ENCODE assay signal across 19 cellular contexts in genomic region chr16:1642148-1642547, GRCh38. TPM values are rescaled to one million over a fixed set of nuclear protein-coding genes. Genes with fewer than 3 reads are reported as not detected.
DNase-seq lines count a peak whose midpoint lies in the region; ATAC-seq and TF ChIP-seq lines count a peak whose summit lies in the region.
"Had no signal": no experiment of that assay in that cellular context is flagged by ENCODE, and none has a peak within 500 bp of the region (broad histone marks: within the 10 kb centered on the region; RNA-seq: fewer than 3 reads in every experiment).

No MANE protein-coding gene starts in this region.

- no peak for TF ChIP-seq CTCF in endothelial cell (IDR thresholded peaks at IDR 0.05; ENCODE audit: unreplicated experiment)
- TF ChIP-seq CTCF in GM10248 (IDR thresholded peaks at IDR 0.05; ENCODE audit: control extremely low read depth, extremely low read depth, low read depth, missing control alignments) = no peak
- no peak for TF ChIP-seq CTCF in glutamatergic neuron (IDR thresholded peaks at IDR 0.05; ENCODE audit: partially characterized antibody, unreplicated experiment)

- POLR2A ChIA-PET in GM10248 (lab: Yijun Ruan, JAX) = no interaction called here

- DNase-seq in activated CD8-positive, alpha-beta memory T cell treated with anti-CD3 and anti-CD28 coated beads, Interleukin-2, amount 10 ng/mL, durations not matched to agents 7 days and 5 days = no peak
- DNase-seq in activated CD8-positive, alpha-beta memory T cell treated with anti-CD3 and anti-CD28 coated beads, Interleukin-2, amount 50 U/mL, for 48 hours = no peak
- no peak for DNase-seq in endothelial cell (ENCODE audit: low spot score)
- DNase-seq in middle frontal gyrus (ENCODE audit: extremely low spot score, low spot score) = peak; percentile 54
- DNase-seq in substantia nigra (lab: John Stamatoyannopoulos, UW) = peak in 47 of 49 donors; percentile 4 to 92 (median 67)
- DNase-seq in islet precursor cell = no peak
- no peak for DNase-seq in GM10248 (ENCODE audit: extremely low spot score)
- DNase-seq in glutamatergic neuron = no peak
- DNase-seq: activated T-cell treated with anti-CD3 and anti-CD28 coated beads for 4 hours, aorta, left lung, MM.1S, NCI-H748 treated with DMSO at 0.1 percent for 48 hours, pancreas, SHP77, upper lobe of left lung had no signal

- peaks cover 20% of the 10 kb centered on the region for H3K4me1 Mint-ChIP-seq in activated CD8-positive, alpha-beta memory T cell treated with anti-CD3 and anti-CD28 coated beads, Interleukin-2, amount 10 ng/mL, durations not matched to agents 7 days and 5 days
- H3K4me1 Mint-ChIP-seq in endothelial cell (ENCODE audit: unreplicated experiment) = peaks cover 34% of the 10 kb centered on the region
- peaks cover 2% of the 10 kb centered on the region for H3K4me1 Mint-ChIP-seq in glutamatergic neuron (ENCODE audit: low read depth, unreplicated experiment)

- peaks cover 24% of the 10 kb centered on the region for H3K36me3 Mint-ChIP-seq in activated CD8-positive, alpha-beta memory T cell treated with anti-CD3 and anti-CD28 coated beads, Interleukin-2, amount 10 ng/mL, durations not matched to agents 7 days and 5 days
- H3K36me3 Mint-ChIP-seq in endothelial cell (ENCODE audit: low read depth, unreplicated experiment) (peaks cover 59% of the 10 kb centered on the region), glutamatergic neuron (ENCODE audit: unreplicated experiment) (no peaks in the 10 kb centered on the region)

- peak overlapping the region; percentile 44 for H3K27ac Mint-ChIP-seq in activated CD8-positive, alpha-beta memory T cell treated with anti-CD3 and anti-CD28 coated beads, Interleukin-2, amount 10 ng/mL, durations not matched to agents 7 days and 5 days
- H3K27ac Mint-ChIP-seq in endothelial cell (ENCODE audit: unreplicated experiment) (peak overlapping the region; percentile 61), glutamatergic neuron (ENCODE audit: unreplicated experiment) (no peak overlapping the region)
- H3K27ac Mint-ChIP-seq: B cell; stimulated activated naive CD8-positive, alpha-beta T cell treated with anti-CD3 and anti-CD28 coated beads, Interleukin-15, Interleukin-2, amounts not matched to agents 100 ng/mL and 50 ng/mL, for 24 hours had no signal

- CTCF ChIA-PET in activated CD8-positive, alpha-beta memory T cell treated with anti-CD3 and anti-CD28 coated beads, Interleukin-2, amount 10 ng/mL, durations not matched to agents 7 days and 5 days (lab: Charles Lee) = no interaction called here
- CTCF ChIA-PET in GM10248 (lab: Yijun Ruan, JAX) = no interaction called here

- ATAC-seq in activated CD8-positive, alpha-beta memory T cell treated with anti-CD3 and anti-CD28 coated beads, Interleukin-2, amount 10 ng/mL, durations not matched to agents 7 days and 5 days = no peak
- ATAC-seq: left lung had no signal

- H3K4me3 Mint-ChIP-seq in activated CD8-positive, alpha-beta memory T cell treated with anti-CD3 and anti-CD28 coated beads, Interleukin-2, amount 10 ng/mL, durations not matched to agents 7 days and 5 days = no peak overlapping the region
- H3K4me3 Mint-ChIP-seq in endothelial cell (ENCODE audit: unreplicated experiment) = peak overlapping the region; percentile 73
- no peak overlapping the region for H3K4me3 Mint-ChIP-seq in glutamatergic neuron (ENCODE audit: unreplicated experiment)
- H3K4me3 Mint-ChIP-seq: B cell; stimulated activated naive CD8-positive, alpha-beta T cell treated with anti-CD3 and anti-CD28 coated beads, Interleukin-15, Interleukin-2, amounts not matched to agents 100 ng/mL and 50 ng/mL, for 24 hours had no signal

- H3K9me3 Mint-ChIP-seq in activated CD8-positive, alpha-beta memory T cell treated with anti-CD3 and anti-CD28 coated beads, Interleukin-2, amount 10 ng/mL, durations not matched to agents 7 days and 5 days (ENCODE audit: low read depth) = no peaks in the 10 kb centered on the region
- no peaks in the 10 kb centered on the region for H3K9me3 Mint-ChIP-seq in endothelial cell (ENCODE audit: unreplicated experiment)
- H3K9me3 Mint-ChIP-seq in glutamatergic neuron (ENCODE audit: unreplicated experiment) = peaks cover 2% of the 10 kb centered on the region
- H3K9me3 Mint-ChIP-seq: stimulated activated naive CD8-positive, alpha-beta T cell treated with anti-CD3 and anti-CD28 coated beads, Interleukin-15, Interleukin-2, amounts not matched to agents 100 ng/mL and 50 ng/mL, for 24 hours had no signal

- H3K27me3 Mint-ChIP-seq in activated CD8-positive, alpha-beta memory T cell treated with anti-CD3 and anti-CD28 coated beads, Interleukin-2, amount 10 ng/mL, durations not matched to agents 7 days and 5 days = no peaks in the 10 kb centered on the region
- peaks cover 3% of the 10 kb centered on the region for H3K27me3 Mint-ChIP-seq in endothelial cell (ENCODE audit: unreplicated experiment)
- H3K27me3 Mint-ChIP-seq in glutamatergic neuron (ENCODE audit: unreplicated experiment) = peaks cover 7% of the 10 kb centered on the region
- H3K27me3 Mint-ChIP-seq: B cell; stimulated activated naive CD8-positive, alpha-beta T cell treated with anti-CD3 and anti-CD28 coated beads, Interleukin-15, Interleukin-2, amounts not matched to agents 100 ng/mL and 50 ng/mL, for 24 hours had no signal

- peak overlapping the region; percentile 67 for H3K27ac ChIP-seq in substantia nigra (ENCODE audit: low read depth, low read length, poor library complexity, severe bottlenecking)
- H3K27ac ChIP-seq: 22Rv1, left lung, pancreas, upper lobe of left lung had no signal

RNA-seq across cellular contexts. Expression of gene CRAMP1, which starts 30.0 kb away (rescaled TPM):
- 10 to 100 TPM; 26.8 to 31.1 TPM for total RNA-seq in activated CD8-positive, alpha-beta memory T cell treated with anti-CD3 and anti-CD28 coated beads, Interleukin-2, amount 10 ng/mL, durations not matched to agents 7 days and 5 days
- 46.8 TPM for total RNA-seq in endothelial cell (ENCODE audit: unreplicated experiment)
- total RNA-seq in glutamatergic neuron (ENCODE audit: unreplicated experiment) = 52.4 TPM

RNA-seq across cellular contexts. Expression of gene IFT140, which starts 30.3 kb away (rescaled TPM):
- 1 to 10 TPM; 6.3 to 8.3 TPM for total RNA-seq in activated CD8-positive, alpha-beta memory T cell treated with anti-CD3 and anti-CD28 coated beads, Interleukin-2, amount 10 ng/mL, durations not matched to agents 7 days and 5 days
- total RNA-seq in endothelial cell (ENCODE audit: unreplicated experiment) (39.9 TPM), glutamatergic neuron (ENCODE audit: unreplicated experiment) (33.4 TPM)

RNA-seq across cellular contexts. Expression of gene JPT2, which starts 35.9 kb away (rescaled TPM):
- 10 to 100 TPM; 55.0 to 62.4 TPM for total RNA-seq in activated CD8-positive, alpha-beta memory T cell treated with anti-CD3 and anti-CD28 coated beads, Interleukin-2, amount 10 ng/mL, durations not matched to agents 7 days and 5 days
- total RNA-seq in endothelial cell (ENCODE audit: unreplicated experiment) = 180 TPM
- 72.9 TPM for total RNA-seq in glutamatergic neuron (ENCODE audit: unreplicated experiment)

Comparison
In these comparisons a context has a peak if more than half of its experiments do, and no peak if none do; other contexts are left out.
1. DNase-seq: peak in middle frontal gyrus (single experiment) and substantia nigra (47 of 49); none in activated CD8-positive, alpha-beta memory T cell treated with anti-CD3 and anti-CD28 coated beads, Interleukin-2, amount 10 ng/mL, durations not matched to agents 7 days and 5 days (single experiment), activated CD8-positive, alpha-beta memory T cell treated with anti-CD3 and anti-CD28 coated beads, Interleukin-2, amount 50 U/mL, for 48 hours (single experiment), endothelial cell (single experiment), islet precursor cell (single experiment), GM10248 (single experiment) and glutamatergic neuron (single experiment).